In genomic region chr17:15563375-15563857, GRCh38 we compare ENCODE assay signal across 8 cellular contexts. TPM values are rescaled to one million over a fixed set of nuclear protein-coding genes. Genes with fewer than 3 reads are reported as not detected.
DNase-seq lines count a peak whose midpoint lies in the region; ATAC-seq and TF ChIP-seq lines count a peak whose summit lies in the region.
"Not testable (repeated sequence)": the region's sequence is repeated elsewhere in the genome, so short reads cannot be mapped to it uniquely, and the experiment has no call there.

TVP23C (minus strand) TSS chr17:15563483; CDS start chr17:15563448, 35 bp downstream.

- not testable (repeated sequence) for H3K4me1 ChIP-seq in DND-41 (ENCODE audit: insufficient read depth, low read length)

- peak; percentile 80 for ATAC-seq in DND-41 (ENCODE audit: insufficient read depth, low read depth)
- ATAC-seq in stimulated activated effector memory CD8-positive, alpha-beta T cell treated with anti-CD3 and anti-CD28 coated beads, Interleukin-12 subunit alpha, Interleukin-12 subunit beta, amount 100 ng/mL, for 72 hours, result peak; percentile 93

- not testable (repeated sequence) for H3K79me2 ChIP-seq in DND-41 (ENCODE audit: insufficient read depth, low read length)

- peak within 1 kb of the TSS; percentile 94 to 96 (median 95) for H3K27ac Mint-ChIP-seq in nephron
- H3K27ac Mint-ChIP-seq in stimulated activated effector memory CD8-positive, alpha-beta T cell treated with anti-CD3 and anti-CD28 coated beads, Interleukin-12 subunit alpha, Interleukin-12 subunit beta, amount 100 ng/mL, for 72 hours, result peak within 1 kb of the TSS; percentile 97

- not testable (repeated sequence) for H4K20me1 ChIP-seq in DND-41 (ENCODE audit: insufficient read depth, low read length)

- not testable (repeated sequence) for H3K9me3 Mint-ChIP-seq in nephron; stimulated activated effector memory CD8-positive, alpha-beta T cell treated with anti-CD3 and anti-CD28 coated beads, Interleukin-12 subunit alpha, Interleukin-12 subunit beta, amount 100 ng/mL, for 72 hours

- not testable (repeated sequence) for H3K27me3 ChIP-seq in DND-41 (ENCODE audit: insufficient read depth, low read length, poor library complexity)

- peaks cover 23% of the 10 kb centered on the region for H3K36me3 Mint-ChIP-seq in nephron (ENCODE audit: low read depth)
- H3K36me3 Mint-ChIP-seq in stimulated activated effector memory CD8-positive, alpha-beta T cell treated with anti-CD3 and anti-CD28 coated beads, Interleukin-12 subunit alpha, Interleukin-12 subunit beta, amount 100 ng/mL, for 72 hours, result peaks cover 16% of the 10 kb centered on the region

- not testable (repeated sequence) for TF ChIP-seq CTCF in DND-41 (IDR thresholded peaks at IDR 0.05; ENCODE audit: borderline replicate concordance, extremely low read depth, low read length, poor library complexity, severe bottlenecking); foreskin fibroblast (IDR thresholded peaks at IDR 0.05; ENCODE audit: low read depth, low read length); nephron (IDR thresholded peaks at IDR 0.05; ENCODE audit: unreplicated experiment in 3 of 3)

- H3K9ac ChIP-seq in DND-41 (ENCODE audit: low read depth, low read length), result peak within 1 kb of the TSS; percentile 50

- H3K9me3 ChIP-seq in DND-41 (ENCODE audit: insufficient read depth, low read length, severe bottlenecking); KOPT-K1 (ENCODE audit: insufficient read depth, low read length, poor library complexity, severe bottlenecking): not testable (repeated sequence)

- DNase-seq in DND-41, result peak; percentile 68
- peak; percentile 24 for DNase-seq in GOT3 (lab: John Stamatoyannopoulos, UW)
- peak; percentile 80 for DNase-seq in SK-N-DZ (ENCODE audit: low spot score)
- peak; percentile 53 for DNase-seq in activated gamma-delta T cell treated with Interleukin-2 at 50 U/mL for 16 hours
- DNase-seq in foreskin fibroblast, result peak; percentile 49 to 73
- peak; percentile 60 to 89 for DNase-seq in stimulated activated effector memory CD8-positive, alpha-beta T cell treated with anti-CD3 and anti-CD28 coated beads, Interleukin-12 subunit alpha, Interleukin-12 subunit beta, amount 100 ng/mL, for 72 hours (ENCODE audit: low spot score in 2 of 2)

- H2AFZ ChIP-seq in DND-41 (ENCODE audit: low read depth, low read length), result peak within 1 kb of the TSS; percentile 75

- H3K4me3 Mint-ChIP-seq in nephron, result peak within 1 kb of the TSS; percentile 96 to 100 (median 100)
- peak within 1 kb of the TSS; percentile 88 for H3K4me3 Mint-ChIP-seq in stimulated activated effector memory CD8-positive, alpha-beta T cell treated with anti-CD3 and anti-CD28 coated beads, Interleukin-12 subunit alpha, Interleukin-12 subunit beta, amount 100 ng/mL, for 72 hours

- H3K4me3 ChIP-seq in DND-41 (ENCODE audit: low read depth in 1 of 2, low read length in 2 of 2) (peak within 1 kb of the TSS; percentile 29 to 68; a peak in 3 of 4 replicates), foreskin fibroblast (ENCODE audit: low read depth in 1 of 2, low read length in 2 of 2) (peak within 1 kb of the TSS; percentile 66 to 71)

- H3K27ac ChIP-seq in DND-41 (ENCODE audit: low read length), result not testable (repeated sequence)
- H3K27ac ChIP-seq in KOPT-K1 (ENCODE audit: low read depth, low read length, poor library complexity, severe bottlenecking), result peak within 1 kb of the TSS; percentile 63

- H3K27me3 Mint-ChIP-seq in nephron (ENCODE audit: low read depth), result not testable (repeated sequence)

- H3K4me1 Mint-ChIP-seq in nephron, result not testable (repeated sequence)
- peaks cover 23% of the 10 kb centered on the region for H3K4me1 Mint-ChIP-seq in stimulated activated effector memory CD8-positive, alpha-beta T cell treated with anti-CD3 and anti-CD28 coated beads, Interleukin-12 subunit alpha, Interleukin-12 subunit beta, amount 100 ng/mL, for 72 hours

- peak within 1 kb of the TSS; percentile 57; the same call in 1 of the 2 replicates for H3K4me2 ChIP-seq in DND-41 (ENCODE audit: insufficient read depth, low read length)

- H3K36me3 ChIP-seq in DND-41 (ENCODE audit: insufficient read depth, low read length); KOPT-K1 (ENCODE audit: insufficient read depth, low read length): not testable (repeated sequence)

RNA-seq across cellular contexts. Expression of gene TVP23C, which starts in this region (rescaled TPM):
- 8.5 and 10.6 TPM in 2 replicates for polyA plus RNA-seq in SK-N-DZ (2014; cell fraction: cytosol; rRNA removed)
- polyA plus RNA-seq in SK-N-DZ (2014; cell fraction: nucleus; rRNA removed), result 12.0 and 18.4 TPM in 2 replicates

Comparison
In these comparisons a context has a peak if more than half of its experiments do, and no peak if none do; other contexts are left out.
1. DNase-seq: peak in every context shown above with its lines; median percentile 80 in SK-N-DZ; 74 in stimulated activated effector memory CD8-positive, alpha-beta T cell treated with anti-CD3 and anti-CD28 coated beads, Interleukin-12 subunit alpha, Interleukin-12 subunit beta, amount 100 ng/mL, for 72 hours; 68 in DND-41; 61 in foreskin fibroblast; 53 in activated gamma-delta T cell treated with Interleukin-2 at 50 U/mL for 16 hours; 24 in GOT3.